20 cellular contexts compared by ENCODE assay signal in the genomic region with DNA sequence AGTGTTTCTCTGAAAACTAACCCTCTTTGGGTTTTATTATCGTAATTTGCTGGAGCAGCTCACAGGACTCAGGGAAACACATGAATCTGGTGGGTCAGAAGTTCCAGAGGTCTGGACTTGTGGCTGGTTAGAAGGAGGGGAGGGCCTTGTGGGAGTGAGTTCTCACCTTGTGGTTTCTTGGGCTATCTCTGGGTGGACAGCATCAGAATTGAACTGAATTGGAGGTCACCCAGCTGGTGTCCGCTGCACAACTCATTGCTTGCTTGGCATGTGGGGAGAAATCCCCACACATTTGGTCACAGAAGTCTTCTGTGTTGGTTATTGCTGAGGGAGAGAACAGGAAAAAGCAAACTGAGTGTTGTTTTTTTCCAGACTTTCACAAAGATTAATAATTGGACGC. TPM values are rescaled to one million over a fixed set of nuclear protein-coding genes. Genes with fewer than 3 reads are reported as not detected.
DNase-seq lines count a peak whose midpoint lies in the region; ATAC-seq and TF ChIP-seq lines count a peak whose summit lies in the region.
"Had no signal": no experiment of that assay in that cellular context is flagged by ENCODE, and none has a peak within 500 bp of the region (broad histone marks: within the 10 kb centered on the region; RNA-seq: fewer than 3 reads in every experiment).

No MANE protein-coding gene starts in this region.

- H3K36me3 ChIP-seq in parathyroid adenoma (ENCODE audit: control insufficient read depth, insufficient read depth, low read length) (no peaks in the 10 kb centered on the region), left ventricle myocardium inferior (no peaks in the 10 kb centered on the region)
- H3K36me3 ChIP-seq: BLaER1 treated with 17β-estradiol and CSF1 and Interleukin-3, amounts not matched to agents 10 nM and 100 nM had no signal

- H3K9me3 ChIP-seq in parathyroid adenoma (ENCODE audit: control insufficient read depth, low read length): no peaks in the 10 kb centered on the region
- H3K9me3 ChIP-seq in left ventricle myocardium inferior (replicated peaks): peaks cover 95% of the 10 kb centered on the region

- DNase-seq in HK-2 (ENCODE audit: unreplicated experiment): peak; percentile 37
- peak; percentile 42 for DNase-seq in RPMI7951 (ENCODE audit: low read depth)
- peak; percentile 57 for DNase-seq in kidney glomerular epithelial cell (lab: John Stamatoyannopoulos, UW)
- DNase-seq in occipital lobe (lab: John Stamatoyannopoulos, UW): no peak
- DNase-seq in left ventricle myocardium inferior: no peak
- no peak for DNase-seq in activated CD8-positive, alpha-beta memory T cell treated with anti-CD3 and anti-CD28 coated beads, Interleukin-2, amount 50 U/mL, for 48 hours
- DNase-seq: CD8-positive, alpha-beta memory T cell; COR-L47; DMS153; DMS79; GDM1; GOT3; H7; HFFc6 had no signal

- peak overlapping the region; percentile 55 for H2AFZ ChIP-seq in parathyroid adenoma

- no peak overlapping the region for H3K9ac ChIP-seq in parathyroid adenoma
- H3K9ac ChIP-seq: BLaER1 treated with 17β-estradiol and CSF1 and Interleukin-3, amounts not matched to agents 10 nM and 100 nM had no signal

- no peak overlapping the region for H3K4me2 ChIP-seq in parathyroid adenoma (ENCODE audit: low read length)

- no peak for TF ChIP-seq CTCF in parathyroid adenoma (IDR thresholded peaks at IDR 0.05)
- TF ChIP-seq CTCF in left ventricle myocardium inferior (IDR thresholded peaks at IDR 0.05; ENCODE audit: borderline replicate concordance): no peak

- peaks cover 5% of the 10 kb centered on the region for H3K4me1 ChIP-seq in parathyroid adenoma
- H3K4me1 ChIP-seq in left ventricle myocardium inferior: peaks cover 12% of the 10 kb centered on the region

- H3K27ac ChIP-seq in parathyroid adenoma (no peak overlapping the region), left ventricle myocardium inferior (replicated peaks) (no peak overlapping the region)
- H3K27ac ChIP-seq: BLaER1 treated with 17β-estradiol and CSF1 and Interleukin-3, amounts not matched to agents 10 nM and 100 nM had no signal

- H3K27me3 ChIP-seq in parathyroid adenoma (ENCODE audit: control insufficient read depth, insufficient read depth, low read length): no peaks in the 10 kb centered on the region
- no peaks in the 10 kb centered on the region for H3K27me3 ChIP-seq in left ventricle myocardium inferior (ENCODE audit: low read depth)
- H3K27me3 ChIP-seq: BLaER1 treated with 17β-estradiol and CSF1 and Interleukin-3, amounts not matched to agents 10 nM and 100 nM had no signal

- intact Hi-C loops in left ventricle myocardium inferior (cut with micrococcal nuclease): no loop called here

- no peaks in the 10 kb centered on the region for H3K79me2 ChIP-seq in parathyroid adenoma

- H3K4me3 ChIP-seq in parathyroid adenoma (ENCODE audit: low read depth, low read length) (no peak overlapping the region), left ventricle myocardium inferior (no peak overlapping the region)
- H3K4me3 ChIP-seq: BLaER1 treated with 17β-estradiol and CSF1 and Interleukin-3, amounts not matched to agents 10 nM and 100 nM had no signal

- no peak for ATAC-seq in GM18502 (IDR thresholded peaks at IDR 0.05; ENCODE audit: poor library complexity, unreplicated experiment)
- ATAC-seq: HCT116, HepG2 had no signal

RNA-seq across cellular contexts. Expression of gene ZNF892, which starts 27.5 kb away (rescaled TPM):
- total RNA-seq in RPMI7951 (2014; rRNA removed; shearing (Covaris generic)): 2.2 and 3.8 TPM in 2 replicates
- total RNA-seq in occipital lobe: 31.7 TPM
- 4.0 TPM for total RNA-seq in left ventricle myocardium inferior
- total RNA-seq: A172, HepG2 had no signal

RNA-seq across cellular contexts. Expression of gene PROM2, which starts 39.4 kb away (rescaled TPM):
- 1.8 and 2.4 TPM in 2 replicates for total RNA-seq in RPMI7951 (2014; rRNA removed; shearing (Covaris generic))
- total RNA-seq in occipital lobe (1.2 TPM), left ventricle myocardium inferior (1.4 TPM)
- total RNA-seq: HepG2 had no signal

Comparison
In these comparisons a context has a peak if more than half of its experiments do, and no peak if none do; other contexts are left out.
1. DNase-seq: peak in HK-2 (single experiment), RPMI7951 (single experiment) and kidney glomerular epithelial cell (single experiment); none in occipital lobe (single experiment), left ventricle myocardium inferior (single experiment) and activated CD8-positive, alpha-beta memory T cell treated with anti-CD3 and anti-CD28 coated beads, Interleukin-2, amount 50 U/mL, for 48 hours (single experiment).